Comparison of ENCODE assay signal across 1 cellular context in genomic region chr17:41792835-41793748, GRCh38.
A peak's percentile ranks its signal among the peaks of the same experiment; 100 is the strongest.
TF ChIP-seq lines count a peak whose summit lies in the region.

No MANE protein-coding gene starts in this region.

TF ChIP-seq in HepG2, 621 proteins besides CTCF, POLR2A, EP300 and RAD21 (continued from another document):
- TF ChIP-seq ATF2 (CRISPR knock-in tag; IDR thresholded peaks at IDR 0.05) = no peak
- TF ChIP-seq HIC2 (CRISPR knock-in tag; IDR thresholded peaks at IDR 0.05; ENCODE audit: low read depth) = peak; percentile 81; the same call in 1 of the 2 replicates
- TF ChIP-seq ZBTB7A (CRISPR knock-in tag; IDR thresholded peaks at IDR 0.05) = peak; percentile 22; the same call in 1 of the 2 replicates
- TF ChIP-seq ZNF83 (CRISPR knock-in tag; IDR thresholded peaks at IDR 0.05; ENCODE audit: borderline replicate concordance) = 0 out of 2 replicates have a peak, but pooled peaks have one; percentile 24
- no peak for TF ChIP-seq ZNF33B (CRISPR knock-in tag; IDR thresholded peaks at IDR 0.05)
